In the genomic region with DNA sequence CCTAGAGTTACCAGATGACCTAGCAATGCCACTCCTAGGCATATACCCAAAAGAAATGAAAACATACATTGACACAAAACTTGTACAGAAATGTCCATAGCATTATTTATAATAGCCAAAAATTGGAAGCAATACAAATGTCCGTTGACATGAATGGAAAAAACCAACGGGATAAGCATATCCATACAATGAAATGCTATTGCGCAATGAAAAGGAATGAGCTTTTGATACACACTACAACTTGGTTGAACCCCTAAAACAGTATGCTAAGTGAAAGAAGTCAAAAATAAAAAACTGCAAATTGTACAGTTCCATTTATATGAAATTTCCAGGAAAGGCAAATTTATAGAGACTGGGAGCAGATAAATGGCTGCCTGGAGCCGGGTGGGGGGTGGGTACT, we compare ENCODE assay signal across 26 cellular contexts.
"Had no signal": no experiment of that assay in that cellular context is flagged by ENCODE, and none has a peak within 500 bp of the region (broad histone marks: within the 10 kb centered on the region; RNA-seq: fewer than 3 reads in every experiment).

No MANE protein-coding gene starts in this region.

- H3K4me1 ChIP-seq: esophagus squamous epithelium, heart right ventricle, left lung, lower lobe of right lung had no signal

- H3K27ac ChIP-seq: epithelial cell of prostate, esophagus squamous epithelium, gastrocnemius medialis, heart right ventricle, left lung, lower lobe of right lung had no signal

- H3K36me3 ChIP-seq: esophagus squamous epithelium, gastrocnemius medialis, heart right ventricle, left lung, lower lobe of right lung had no signal

- DNase-seq: cortex of kidney; effector CD8-positive, alpha-beta T cell; effector memory CD8-positive, alpha-beta T cell; endodermal cell; erythroblast; esophagus squamous epithelium; foreskin fibroblast; foreskin melanocyte; gastrocnemius medialis; glutamatergic neuron; head of caudate nucleus; heart right ventricle; hippocampal formation; left cardiac atrium; left lung; left ventricle myocardium superior; lower lobe of right lung; mesenchymal stem cell; mucosa of descending colon; naive B cell; naive thymus-derived CD8-positive, alpha-beta T cell had no signal

- ATAC-seq: effector memory CD8-positive, alpha-beta T cell; esophagus mucosa; gastrocnemius medialis; heart right ventricle; left cardiac atrium; left lung; left ventricle myocardium superior; lower lobe of right lung; mucosa of descending colon; naive thymus-derived CD8-positive, alpha-beta T cell had no signal

- H3K9me3 ChIP-seq: esophagus squamous epithelium, gastrocnemius medialis, left lung, lower lobe of right lung, mucosa of descending colon had no signal

- FAIRE-seq: endometrium, islet of Langerhans, keratinocyte had no signal

- H3K27me3 ChIP-seq: esophagus squamous epithelium, gastrocnemius medialis, left lung had no signal

- H3K4me3 ChIP-seq: esophagus squamous epithelium, gastrocnemius medialis, heart right ventricle, left lung, lower lobe of right lung, mucosa of descending colon had no signal
